17 cellular contexts compared by ENCODE assay signal in the genomic region with DNA sequence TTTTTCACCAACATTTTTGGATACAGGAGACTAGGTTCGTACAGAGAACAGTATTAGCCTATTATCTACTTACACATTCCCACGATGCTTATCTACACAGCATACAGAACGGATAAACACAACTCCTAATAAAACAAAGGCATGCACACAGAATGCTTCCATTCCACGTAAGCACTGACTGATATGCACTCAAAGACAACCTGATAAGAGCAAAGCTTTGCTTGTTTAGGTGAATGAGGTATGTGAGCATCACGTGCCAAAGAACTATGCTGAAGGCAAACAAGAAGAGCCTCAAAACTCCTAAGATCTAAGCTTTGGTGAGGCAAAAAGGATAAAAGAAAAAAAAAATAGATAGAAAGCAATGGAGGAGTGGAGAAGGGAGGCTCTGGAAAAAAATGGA.
"Had no signal": no experiment of that assay in that cellular context is flagged by ENCODE, and none has a peak within 500 bp of the region (broad histone marks: within the 10 kb centered on the region; RNA-seq: fewer than 3 reads in every experiment).

No MANE protein-coding gene starts in this region.

- H3K4me1 Mint-ChIP-seq: nephron progenitor cell had no signal

- H3K27ac ChIP-seq: epithelial cell of prostate, lower lobe of right lung, transverse colon had no signal

- H3K4me3 ChIP-seq: lower lobe of right lung, transverse colon had no signal

- DNase-seq: activated CD4-positive, alpha-beta T cell treated with anti-CD3 and anti-CD28 coated beads for 1 hour; activated CD4-positive, alpha-beta T cell treated with anti-CD3 and anti-CD28 coated beads, Interleukin-2, amount 50 U/mL, for 4 hours; activated gamma-delta T cell; effector memory CD8-positive, alpha-beta T cell; foreskin melanocyte; glutamatergic neuron; hypothalamus; islet precursor cell; lower lobe of right lung; nephron progenitor cell; nucleus accumbens; retina; stimulated activated CD4-positive, alpha-beta T cell treated with anti-CD3 and anti-CD28 coated beads, Interleukin-2, amount 100 ng/mL, for 48 hours; transverse colon had no signal

- H3K4me1 ChIP-seq: lower lobe of right lung, transverse colon had no signal

- H3K36me3 ChIP-seq: lower lobe of right lung, transverse colon had no signal

- H3K27me3 ChIP-seq: transverse colon had no signal

- ATAC-seq: effector memory CD8-positive, alpha-beta T cell; lower lobe of right lung had no signal

- H3K4me3 Mint-ChIP-seq: activated naive CD8-positive, alpha-beta T cell; effector memory CD8-positive, alpha-beta T cell; nephron progenitor cell; stimulated activated naive CD8-positive, alpha-beta T cell treated with anti-CD3 and anti-CD28 coated beads, Interleukin-15, Interleukin-2, amounts not matched to agents 100 ng/mL and 50 ng/mL, for 24 hours had no signal

- H3K27ac Mint-ChIP-seq: activated naive CD8-positive, alpha-beta T cell; effector memory CD8-positive, alpha-beta T cell; nephron progenitor cell; stimulated activated naive CD8-positive, alpha-beta T cell treated with anti-CD3 and anti-CD28 coated beads, Interleukin-15, Interleukin-2, amounts not matched to agents 100 ng/mL and 50 ng/mL, for 24 hours had no signal

- H3K27me3 Mint-ChIP-seq: activated naive CD8-positive, alpha-beta T cell; effector memory CD8-positive, alpha-beta T cell; stimulated activated naive CD8-positive, alpha-beta T cell treated with anti-CD3 and anti-CD28 coated beads, Interleukin-15, Interleukin-2, amounts not matched to agents 100 ng/mL and 50 ng/mL, for 24 hours had no signal
